In the genomic region with DNA sequence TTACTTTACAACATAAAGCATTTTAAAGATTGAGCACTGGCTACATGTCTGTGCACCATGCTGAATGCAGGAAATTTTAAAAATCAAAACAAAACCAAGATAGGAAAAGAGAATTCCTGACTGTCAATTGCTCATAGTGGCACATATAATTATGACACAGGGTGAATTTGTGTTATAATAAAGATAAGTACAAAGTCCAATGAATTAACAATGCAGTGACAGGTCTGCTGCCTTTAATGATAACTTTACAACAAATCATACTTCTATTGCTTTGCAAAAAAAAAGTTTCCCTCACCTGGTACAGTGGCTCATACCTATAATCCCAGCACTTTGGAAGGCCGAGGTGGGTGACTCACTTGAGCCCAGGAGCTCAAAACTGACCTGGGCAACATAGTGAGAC, we compare ENCODE assay signal across 27 cellular contexts.
"Had no signal": no experiment of that assay in that cellular context is flagged by ENCODE, and none has a peak within 500 bp of the region (broad histone marks: within the 10 kb centered on the region; RNA-seq: fewer than 3 reads in every experiment).

No MANE protein-coding gene starts in this region.

- H3K27me3 ChIP-seq: MG63 had no signal

- H3K36me3 ChIP-seq: MG63 had no signal

- H3K27ac ChIP-seq: KMS-11 had no signal

- DNase-seq: Karpas-422, Kasumi-1, KBM-7, KG1, MG63, MM.1S, MV-4-11, NCI-H1048, NCI-H1092, NCI-H1092 treated with DMSO at 0.1 percent for 48 hours, NCI-H1694, NCI-H1694 treated with DMSO at 0.1 percent for 48 hours, NCI-H187, NCI-H187 treated with DMSO at 0.1 percent for 48 hours, NCI-H1930, NCI-H2029, NCI-H2029 treated with DMSO at 0.1 percent for 48 hours, NCI-H2081 treated with DMSO at 0.1 percent for 48 hours, NCI-H2107, NCI-H2171, NCI-H2171 treated with DMSO at 0.1 percent for 48 hours, NCI-H226, NCI-H345, NCI-H446, NCI-H446 treated with DMSO at 0.1 percent for 48 hours, NCI-H510A had no signal

- H3K9me3 ChIP-seq: MG63 had no signal

- H3K4me2 ChIP-seq: KMS-11 had no signal

- H3K4me3 ChIP-seq: MG63 had no signal
